ENCODE assay signal across 8 cellular contexts in genomic region chr6:41921712-41921998, GRCh38. TPM values are rescaled to one million over a fixed set of nuclear protein-coding genes. Genes with fewer than 3 reads are reported as not detected.
DNase-seq lines count a peak whose midpoint lies in the region; ATAC-seq and TF ChIP-seq lines count a peak whose summit lies in the region.

No MANE protein-coding gene starts in this region.

- H3K4me1 ChIP-seq in fibroblast of lung (ENCODE audit: control insufficient read depth, extremely low read depth, insufficient read depth, low read length) (peaks cover 21% of the 10 kb centered on the region), parathyroid adenoma (peaks cover 10% of the 10 kb centered on the region)

- H3K79me2 ChIP-seq in fibroblast of lung (ENCODE audit: control insufficient read depth, insufficient read depth, low read length) (peaks cover 65% of the 10 kb centered on the region), parathyroid adenoma (peaks cover 39% of the 10 kb centered on the region)

- H3K27me3 ChIP-seq in H7 (ENCODE audit: control insufficient read depth, insufficient read depth, low read length): no peaks in the 10 kb centered on the region
- no peaks in the 10 kb centered on the region for H3K27me3 ChIP-seq in fibroblast of lung (ENCODE audit: control insufficient read depth, insufficient read depth, low read length)
- H3K27me3 ChIP-seq in parathyroid adenoma (ENCODE audit: control insufficient read depth, insufficient read depth, low read length): no peaks in the 10 kb centered on the region

- no peaks in the 10 kb centered on the region for H3K9me3 ChIP-seq in SK-N-MC (ENCODE audit: low read depth, low read length)
- no peaks in the 10 kb centered on the region for H3K9me3 ChIP-seq in fibroblast of lung (ENCODE audit: control insufficient read depth, insufficient read depth, low read depth, low read length)
- no peaks in the 10 kb centered on the region for H3K9me3 ChIP-seq in parathyroid adenoma (ENCODE audit: control insufficient read depth, low read length)

- no peak for TF ChIP-seq CTCF in fibroblast of lung (conservative IDR thresholded peaks at IDR 0.05 in 1 of 2, IDR thresholded peaks at IDR 0.05 in 1 of 2; ENCODE audit: low read depth in 1 of 2, low read length in 2 of 2)
- no peak for TF ChIP-seq CTCF in parathyroid adenoma (IDR thresholded peaks at IDR 0.05)

- ATAC-seq in GM18858 (IDR thresholded peaks at IDR 0.05; ENCODE audit: unreplicated experiment): no peak

- H3K9ac ChIP-seq in SK-N-MC (ENCODE audit: insufficient read length) (peak overlapping the region; percentile 96), fibroblast of lung (ENCODE audit: insufficient read depth, low read length) (peak overlapping the region; percentile 99), parathyroid adenoma (peak overlapping the region; percentile 38)

- peak overlapping the region; percentile 99 for H3K4me3 ChIP-seq in H7 (ENCODE audit: insufficient read depth, low read depth, low read length)
- H3K4me3 ChIP-seq in SK-N-MC: peak overlapping the region; percentile 84
- peak overlapping the region; percentile 80 to 98 (median 94) for H3K4me3 ChIP-seq in fibroblast of lung (replicated peaks in 1 of 4; ENCODE audit: control extremely low read depth in 1 of 4, insufficient read depth in 1 of 4, low read depth in 3 of 4, low read length in 4 of 4)
- H3K4me3 ChIP-seq in parathyroid adenoma (ENCODE audit: low read depth, low read length): peak overlapping the region; percentile 100

- H3K36me3 ChIP-seq in H7 (replicated peaks; ENCODE audit: control insufficient read depth, insufficient read depth, low read length): peaks cover 11% of the 10 kb centered on the region
- peaks cover 35% of the 10 kb centered on the region for H3K36me3 ChIP-seq in SK-N-MC (ENCODE audit: insufficient read depth, low read length)
- peaks cover 4% of the 10 kb centered on the region for H3K36me3 ChIP-seq in fibroblast of lung (ENCODE audit: control insufficient read depth, insufficient read depth, low read length)
- H3K36me3 ChIP-seq in parathyroid adenoma (ENCODE audit: control insufficient read depth, insufficient read depth, low read length): no peaks in the 10 kb centered on the region

- H3K27ac ChIP-seq in SK-N-MC (peak overlapping the region; percentile 96), fibroblast of lung (ENCODE audit: insufficient read depth, low read length) (peak overlapping the region; percentile 99), parathyroid adenoma (peak overlapping the region; percentile 97)

- DNase-seq in AG08395 (ENCODE audit: low spot score): peak; percentile 15
- DNase-seq in H7: no peak
- DNase-seq in SK-N-MC (ENCODE audit: low read depth, low spot score): no peak
- DNase-seq in fibroblast of lung (ENCODE audit: low read depth in 2 of 2): no peak
- no peak for DNase-seq in activated effector memory CD4-positive, alpha-beta T cell treated with Interleukin-2 at 50 U/mL for 16 hours
- DNase-seq in activated CD4-positive, CD25-positive, alpha-beta regulatory T cell (lab: John Stamatoyannopoulos, UW): no peak

- peak overlapping the region; percentile 90 for H3K4me2 ChIP-seq in fibroblast of lung (ENCODE audit: extremely low read depth, insufficient read depth, low read length)
- peak overlapping the region; percentile 97 for H3K4me2 ChIP-seq in parathyroid adenoma (ENCODE audit: low read length)

- H4K20me1 ChIP-seq in fibroblast of lung (ENCODE audit: control insufficient read depth, extremely low read depth, insufficient read depth, low read length): no peaks in the 10 kb centered on the region

- H2AFZ ChIP-seq in fibroblast of lung (ENCODE audit: low read length): peak overlapping the region; percentile 61
- H2AFZ ChIP-seq in parathyroid adenoma: peak overlapping the region; percentile 100

RNA-seq across cellular contexts. Expression of gene BYSL, which starts 0.4 kb away (rescaled TPM):
- total RNA-seq in H7 (2014; rRNA removed; shearing (Covaris generic)): 34.6 and 43.2 TPM in 2 replicates
- total RNA-seq in fibroblast of lung: 13.7 and 14.9 TPM in 2 replicates
- polyA plus RNA-seq in fibroblast of lung: 11.3 and 19.7 TPM in 2 replicates
- 15.8 and 28.6 TPM in 2 replicates for polyA plus RNA-seq in fibroblast of lung (2012)
- polyA minus RNA-seq in fibroblast of lung (ENCODE audit: low replicate concordance): 55.8 and 72.2 TPM in 2 replicates

RNA-seq across cellular contexts. Expression of gene MED20, which starts 0.7 kb away (rescaled TPM):
- total RNA-seq in H7 (2014; rRNA removed; shearing (Covaris generic)): 42.2 and 52.5 TPM in 2 replicates
- total RNA-seq in fibroblast of lung: 24.9 and 27.7 TPM in 2 replicates
- polyA plus RNA-seq in fibroblast of lung: 38.6 and 40.0 TPM in 2 replicates
- 23.9 and 25.4 TPM in 2 replicates for polyA plus RNA-seq in fibroblast of lung (2012)
- polyA minus RNA-seq in fibroblast of lung (ENCODE audit: low replicate concordance): 50.0 and 113 TPM in 2 replicates

RNA-seq across cellular contexts. Expression of gene CCND3, which starts 20.0 kb away (rescaled TPM):
- total RNA-seq in H7 (2014; rRNA removed; shearing (Covaris generic)): 27.7 and 36.4 TPM in 2 replicates
- 10.3 and 15.0 TPM in 2 replicates for total RNA-seq in fibroblast of lung
- 29.6 and 43.7 TPM in 2 replicates for polyA plus RNA-seq in fibroblast of lung
- 35.6 and 56.9 TPM in 2 replicates for polyA plus RNA-seq in fibroblast of lung (2012)
- polyA minus RNA-seq in fibroblast of lung (ENCODE audit: low replicate concordance): 32.1 and 51.6 TPM in 2 replicates

RNA-seq across cellular contexts. Expression of gene USP49, which starts 26.5 kb away (rescaled TPM):
- total RNA-seq in H7 (2014; rRNA removed; shearing (Covaris generic)): 2.9 and 3.5 TPM in 2 replicates
- 1.8 and 2.3 TPM in 2 replicates for total RNA-seq in fibroblast of lung
- polyA plus RNA-seq in fibroblast of lung: 1.0 and 1.5 TPM in 2 replicates
- polyA plus RNA-seq in fibroblast of lung (2012): 1.0 and 1.2 TPM in 2 replicates
- 0.67 and 0.96 TPM in 2 replicates for polyA minus RNA-seq in fibroblast of lung (ENCODE audit: low replicate concordance)

Comparison
In these comparisons a context has a peak if more than half of its experiments do, and no peak if none do; other contexts are left out.
1. H3K9ac ChIP-seq: peak in every context shown above with its lines; median percentile 99 in fibroblast of lung; 96 in SK-N-MC; 38 in parathyroid adenoma.